Comparison of ENCODE assay signal across 1 cellular context in genomic region chr15:90388462-90389182, GRCh38.
TF ChIP-seq lines count a peak whose summit lies in the region.

No MANE protein-coding gene starts in this region.

TF ChIP-seq in K562, 482 proteins besides CTCF, POLR2A, EP300 and RAD21 (continued from another document and continues in another):
- TF ChIP-seq BRF2 (IDR thresholded peaks at IDR 0.05; ENCODE audit: borderline replicate concordance, insufficient read depth, insufficient read length): no peak
- TF ChIP-seq ZNF318 (IDR thresholded peaks at IDR 0.05; ENCODE audit: borderline replicate concordance in 1 of 2, low read depth in 1 of 2): no peak
- peak; percentile 67 for TF ChIP-seq RBFOX2 (IDR thresholded peaks at IDR 0.05; ENCODE audit: low read depth, low read length)
- TF ChIP-seq, protein P1, sequence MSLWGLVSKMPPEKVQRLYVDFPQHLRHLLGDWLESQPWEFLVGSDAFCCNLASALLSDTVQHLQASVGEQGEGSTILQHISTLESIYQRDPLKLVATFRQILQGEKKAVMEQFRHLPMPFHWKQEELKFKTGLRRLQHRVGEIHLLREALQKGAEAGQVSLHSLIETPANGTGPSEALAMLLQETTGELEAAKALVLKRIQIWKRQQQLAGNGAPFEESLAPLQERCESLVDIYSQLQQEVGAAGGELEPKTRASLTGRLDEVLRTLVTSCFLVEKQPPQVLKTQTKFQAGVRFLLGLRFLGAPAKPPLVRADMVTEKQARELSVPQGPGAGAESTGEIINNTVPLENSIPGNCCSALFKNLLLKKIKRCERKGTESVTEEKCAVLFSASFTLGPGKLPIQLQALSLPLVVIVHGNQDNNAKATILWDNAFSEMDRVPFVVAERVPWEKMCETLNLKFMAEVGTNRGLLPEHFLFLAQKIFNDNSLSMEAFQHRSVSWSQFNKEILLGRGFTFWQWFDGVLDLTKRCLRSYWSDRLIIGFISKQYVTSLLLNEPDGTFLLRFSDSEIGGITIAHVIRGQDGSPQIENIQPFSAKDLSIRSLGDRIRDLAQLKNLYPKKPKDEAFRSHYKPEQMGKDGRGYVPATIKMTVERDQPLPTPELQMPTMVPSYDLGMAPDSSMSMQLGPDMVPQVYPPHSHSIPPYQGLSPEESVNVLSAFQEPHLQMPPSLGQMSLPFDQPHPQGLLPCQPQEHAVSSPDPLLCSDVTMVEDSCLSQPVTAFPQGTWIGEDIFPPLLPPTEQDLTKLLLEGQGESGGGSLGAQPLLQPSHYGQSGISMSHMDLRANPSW (CRISPR knock-in tag; IDR thresholded peaks at IDR 0.05): 0 out of 2 replicates have a peak, but pooled peaks have one; percentile 38
- 0 out of 2 replicates have a peak, but pooled peaks have one; percentile 22 for TF ChIP-seq TCF7 (IDR thresholded peaks at IDR 0.05; ENCODE audit: borderline replicate concordance)
- TF ChIP-seq KLF16 (IDR thresholded peaks at IDR 0.05): no peak
- TF ChIP-seq HIVEP1 (CRISPR knock-in tag; IDR thresholded peaks at IDR 0.05): 0 out of 2 replicates have a peak, but pooled peaks have one; percentile 33
- no peak for TF ChIP-seq ZNF263 (CRISPR knock-in tag; IDR thresholded peaks at IDR 0.05; ENCODE audit: borderline replicate concordance)
- no peak for TF ChIP-seq CC2D1A (IDR thresholded peaks at IDR 0.05)
- TF ChIP-seq ARNT (IDR thresholded peaks at IDR 0.05): no peak
- TF ChIP-seq, protein P2, sequence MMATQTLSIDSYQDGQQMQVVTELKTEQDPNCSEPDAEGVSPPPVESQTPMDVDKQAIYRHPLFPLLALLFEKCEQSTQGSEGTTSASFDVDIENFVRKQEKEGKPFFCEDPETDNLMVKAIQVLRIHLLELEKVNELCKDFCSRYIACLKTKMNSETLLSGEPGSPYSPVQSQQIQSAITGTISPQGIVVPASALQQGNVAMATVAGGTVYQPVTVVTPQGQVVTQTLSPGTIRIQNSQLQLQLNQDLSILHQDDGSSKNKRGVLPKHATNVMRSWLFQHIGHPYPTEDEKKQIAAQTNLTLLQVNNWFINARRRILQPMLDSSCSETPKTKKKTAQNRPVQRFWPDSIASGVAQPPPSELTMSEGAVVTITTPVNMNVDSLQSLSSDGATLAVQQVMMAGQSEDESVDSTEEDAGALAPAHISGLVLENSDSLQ (IDR thresholded peaks at IDR 0.05): 0 out of 2 replicates have a peak, but pooled peaks have one; percentile 9
- TF ChIP-seq FOXK2 (conservative IDR thresholded peaks at IDR 0.05 in 1 of 2, IDR thresholded peaks at IDR 0.05 in 1 of 2; ENCODE audit: low read depth in 2 of 2): no peak
- TF ChIP-seq STAT5A (IDR thresholded peaks at IDR 0.05; ENCODE audit: borderline replicate concordance, low read length): no peak
- no peak for TF ChIP-seq ILK (tag; IDR thresholded peaks at IDR 0.05; ENCODE audit: borderline replicate concordance, low read depth)
- TF ChIP-seq ZNF436 (CRISPR knock-in tag; IDR thresholded peaks at IDR 0.05): no peak
- no peak for TF ChIP-seq JUN (IDR thresholded peaks at IDR 0.05; ENCODE audit: borderline replicate concordance, low read depth, low read length)
- peak; percentile 63; the same call in 1 of the 2 replicates for TF ChIP-seq JUN (CRISPR knock-in tag; IDR thresholded peaks at IDR 0.05; ENCODE audit: borderline replicate concordance)
- TF ChIP-seq SETDB1 (IDR thresholded peaks at IDR 0.05; ENCODE audit: low read length): no peak
- TF ChIP-seq NR2F6 (CRISPR knock-in tag; IDR thresholded peaks at IDR 0.05): no peak
- no peak for TF ChIP-seq PHF20 (IDR thresholded peaks at IDR 0.05; ENCODE audit: partially characterized antibody)
- peak; percentile 54; the same call in 1 of the 2 replicates for TF ChIP-seq ZBTB40 (IDR thresholded peaks at IDR 0.05)
- no peak; the same call in 1 of the 2 replicates for TF ChIP-seq ZBTB40 (CRISPR knock-in tag; IDR thresholded peaks at IDR 0.05)
- peak; percentile 49; the same call in 1 of the 2 replicates for TF ChIP-seq CXXC5 (CRISPR knock-in tag; IDR thresholded peaks at IDR 0.05)
- 0 out of 2 replicates have a peak, but pooled peaks have one; percentile 25 for TF ChIP-seq LCOR (CRISPR knock-in tag; IDR thresholded peaks at IDR 0.05)
- TF ChIP-seq RBM34 (IDR thresholded peaks at IDR 0.05; ENCODE audit: borderline replicate concordance, insufficient read depth, low read length): no peak
- TF ChIP-seq ZNF184 (CRISPR knock-in tag; IDR thresholded peaks at IDR 0.05): no peak
- TF ChIP-seq ZNF384 (IDR thresholded peaks at IDR 0.05; ENCODE audit: low read depth, low read length): no peak; the same call in 1 of the 2 replicates
- peak in 1 of 2 experiments; percentile 5; a peak in 1 of 4 replicates for TF ChIP-seq NRF1 (conservative IDR thresholded peaks at IDR 0.05 in 1 of 2, IDR thresholded peaks at IDR 0.05 in 1 of 2)
- peak in 1 of 2 experiments; percentile 56; a peak in 1 of 4 replicates for TF ChIP-seq TEAD1 (CRISPR knock-in tag; IDR thresholded peaks at IDR 0.05)
- TF ChIP-seq ZNF134 (CRISPR knock-in tag; conservative IDR thresholded peaks at IDR 0.05): no peak
- TF ChIP-seq GTF2E2 (tag; IDR thresholded peaks at IDR 0.05): no peak
- TF ChIP-seq ZNF445 (CRISPR knock-in tag; IDR thresholded peaks at IDR 0.05; ENCODE audit: low read depth): no peak
- TF ChIP-seq HCFC1 (IDR thresholded peaks at IDR 0.05; ENCODE audit: low read depth, low read length): no peak
- TF ChIP-seq OTX1 (CRISPR knock-in tag; IDR thresholded peaks at IDR 0.05): peak; percentile 60; the same call in 1 of the 2 replicates
- TF ChIP-seq TAF9B (IDR thresholded peaks at IDR 0.05; ENCODE audit: partially characterized antibody): no peak
- no peak for TF ChIP-seq MEF2A (IDR thresholded peaks at IDR 0.05; ENCODE audit: control insufficient read depth, low read depth, low read length)
- no peak for TF ChIP-seq ZKSCAN8 (CRISPR knock-in tag; IDR thresholded peaks at IDR 0.05)
- no peak for TF ChIP-seq ZNF561 (CRISPR knock-in tag; conservative IDR thresholded peaks at IDR 0.05)
